Comparison of ENCODE assay signal across 8 cellular contexts in genomic region chr11:125494987-125495725, GRCh38. TPM values are rescaled to one million over a fixed set of nuclear protein-coding genes. Genes with fewer than 3 reads are reported as not detected.
DNase-seq lines count a peak whose midpoint lies in the region; ATAC-seq lines count a peak whose summit lies in the region.

No MANE protein-coding gene starts in this region.

- peaks cover 22% of the 10 kb centered on the region for H3K4me1 Mint-ChIP-seq in central memory CD8-positive, alpha-beta T cell
- H3K4me1 Mint-ChIP-seq in immature natural killer cell: peaks cover 31 to 38% of the 10 kb centered on the region in 2 donors

- peak overlapping the region; percentile 58 for H3K27ac Mint-ChIP-seq in central memory CD8-positive, alpha-beta T cell (ENCODE audit: low read depth)
- H3K27ac Mint-ChIP-seq in immature natural killer cell: peak overlapping the region in 5 of 6 donors; percentile 78 to 94 (median 84)

- peak overlapping the region; percentile 72 for H3K4me3 ChIP-seq in skeletal muscle cell (ENCODE audit: low read depth, low read length)

- peak; percentile 9 for DNase-seq in DMS79 treated with DMSO at 0.1 percent for 48 hours (lab: John Stamatoyannopoulos, UW)
- no peak for DNase-seq in DMS79 (lab: John Stamatoyannopoulos, UW)
- DNase-seq in NCI-H526 treated with DMSO at 0.1 percent for 48 hours (lab: John Stamatoyannopoulos, UW): peak; percentile 52
- no peak for DNase-seq in central memory CD8-positive, alpha-beta T cell (ENCODE audit: low spot score in 2 of 2)
- peak; percentile 14 to 21 (median 19) for DNase-seq in immature natural killer cell
- DNase-seq in skeletal muscle cell (ENCODE audit: low read depth): no peak
- DNase-seq in HT-29 (ENCODE audit: low spot score): no peak

- no peaks in the 10 kb centered on the region for H3K9me3 Mint-ChIP-seq in central memory CD8-positive, alpha-beta T cell
- no peaks in the 10 kb centered on the region for H3K9me3 Mint-ChIP-seq in immature natural killer cell

- peak; percentile 29 for ATAC-seq in central memory CD8-positive, alpha-beta T cell (replicated peaks; ENCODE audit: extremely low read depth, poor library complexity, severe bottlenecking)
- no peak for ATAC-seq in HG02852 (IDR thresholded peaks at IDR 0.05; ENCODE audit: unreplicated experiment)

- peaks cover 1% of the 10 kb centered on the region for H3K36me3 Mint-ChIP-seq in central memory CD8-positive, alpha-beta T cell (ENCODE audit: insufficient read depth)
- peaks cover 0 to 4% (median 0%) of the 10 kb centered on the region in 3 donors for H3K36me3 Mint-ChIP-seq in immature natural killer cell

- peaks cover 61% of the 10 kb centered on the region for H3K27me3 Mint-ChIP-seq in central memory CD8-positive, alpha-beta T cell
- peaks cover 6 to 17% (median 11%) of the 10 kb centered on the region in 3 donors for H3K27me3 Mint-ChIP-seq in immature natural killer cell (ENCODE audit: low read depth in 3 of 3)

- peak overlapping the region; percentile 86 for H3K4me3 Mint-ChIP-seq in central memory CD8-positive, alpha-beta T cell
- H3K4me3 Mint-ChIP-seq in immature natural killer cell: peak overlapping the region; percentile 88 to 98 (median 94)

RNA-seq across cellular contexts. Expression of gene FEZ1, which starts 0.9 kb away (rescaled TPM):
- polyA plus RNA-seq in immature natural killer cell: 10 to 100 TPM; 66.4 to 77.3 (median 69.9) TPM
- total RNA-seq in HT-29 (2014; rRNA removed; shearing (Covaris generic)): not detected in 2 replicates

Comparison
In these comparisons a context has a peak if more than half of its experiments do, and no peak if none do; other contexts are left out.
1. DNase-seq: peak in DMS79 treated with DMSO at 0.1 percent for 48 hours (single experiment), NCI-H526 treated with DMSO at 0.1 percent for 48 hours (single experiment) and immature natural killer cell (3 of 3); none in DMS79 (single experiment), central memory CD8-positive, alpha-beta T cell (0 of 2), skeletal muscle cell (single experiment) and HT-29 (single experiment).